In the genomic region with DNA sequence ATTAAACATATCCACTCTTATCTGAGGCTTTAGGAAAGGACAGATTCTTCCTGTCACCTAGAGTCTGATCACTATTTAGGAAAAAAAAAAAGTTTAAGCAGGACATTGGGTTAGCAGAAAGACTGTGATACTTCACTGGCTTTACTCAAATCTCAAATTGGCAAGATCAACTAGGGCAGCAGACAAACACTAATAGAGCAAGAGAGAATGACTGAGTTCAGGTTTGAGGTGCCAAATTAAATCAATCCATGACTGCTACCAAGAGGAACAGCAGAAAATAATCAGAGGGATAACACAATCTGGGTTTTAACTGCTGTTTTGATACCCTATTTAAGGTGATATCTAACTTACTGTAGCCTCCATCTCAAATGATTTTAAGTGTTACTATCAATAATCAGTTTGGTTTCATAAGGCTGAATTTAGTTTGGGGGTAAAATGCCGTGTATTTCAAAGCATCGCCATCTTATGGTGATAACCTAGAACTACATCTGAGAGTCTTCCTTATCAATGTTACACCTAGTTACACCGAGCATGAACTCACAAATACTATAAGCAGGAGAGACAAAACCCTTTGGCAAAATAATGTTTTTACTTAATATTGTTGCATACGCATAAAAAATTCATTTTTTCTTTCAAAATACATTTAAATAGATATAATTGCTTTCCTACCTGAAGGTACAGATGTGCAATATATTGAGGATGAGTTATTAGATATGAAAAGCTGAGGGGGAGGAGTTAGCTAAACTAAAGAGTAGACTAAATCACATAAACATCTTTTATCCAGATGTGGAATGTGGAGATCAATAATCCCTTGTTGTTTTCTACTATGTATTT, we compare ENCODE assay signal across 8 cellular contexts.
DNase-seq lines count a peak whose midpoint lies in the region; ATAC-seq, FAIRE-seq and TF ChIP-seq lines count a peak whose summit lies in the region.

No MANE protein-coding gene starts in this region.

- FAIRE-seq in urothelium cell line (lab: Jason Lieb, UNC) = no peak

- H3K4me3 ChIP-seq in uterus = no peak overlapping the region

- H3K9me3 ChIP-seq in uterus = no peaks in the 10 kb centered on the region

- H3K4me1 ChIP-seq in uterus = no peaks in the 10 kb centered on the region

- intact Hi-C loops in sciatic nerve (cut with DNase I) (no loop called here), uterus (cut with DNase I; ENCODE audit: low total_unique reads) (no loop called here)

- H3K36me3 ChIP-seq in uterus = no peaks in the 10 kb centered on the region

- H3K27me3 ChIP-seq in uterus = no peaks in the 10 kb centered on the region

- no peak for TF ChIP-seq CTCF in uterus (IDR thresholded peaks at IDR 0.05)

- no peak overlapping the region for H3K27ac ChIP-seq in uterus

- peak; percentile 69 for ATAC-seq in HG02678 (IDR thresholded peaks at IDR 0.05; ENCODE audit: unreplicated experiment)
- no peak for ATAC-seq in sciatic nerve
- ATAC-seq in HG03095 (IDR thresholded peaks at IDR 0.05; ENCODE audit: unreplicated experiment) = no peak

- DNase-seq in DMS 273 (lab: John Stamatoyannopoulos, UW; ENCODE audit: unreplicated experiment) (peak; percentile 77), NCI-H82 treated with DMSO at 0.1 percent for 48 hours (lab: John Stamatoyannopoulos, UW; ENCODE audit: unreplicated experiment) (peak; percentile 47), fibroblast of gingiva (ENCODE audit: low read depth) (peak; percentile 1), urothelium cell line (ENCODE audit: low spot score) (peak; percentile 10), sciatic nerve (ENCODE audit: low spot score) (no peak), uterus (no peak)

- TF ChIP-seq POLR2A in uterus (IDR thresholded peaks at IDR 0.05) = no peak

Comparison
In these comparisons a context has a peak if more than half of its experiments do, and no peak if none do; other contexts are left out.
1. DNase-seq: peak in DMS 273 (single experiment), NCI-H82 treated with DMSO at 0.1 percent for 48 hours (single experiment), fibroblast of gingiva (single experiment) and urothelium cell line (single experiment); none in sciatic nerve (single experiment) and uterus (0 of 2).